ENCODE assay signal across 2 cellular contexts in genomic region chr1:1788646-1789431, GRCh38.
A peak's percentile ranks its signal among the peaks of the same experiment; 100 is the strongest.
TF ChIP-seq lines count a peak whose summit lies in the region.

No MANE protein-coding gene starts in this region.

TF ChIP-seq in HEK293, 187 proteins besides CTCF, POLR2A, EP300 and RAD21 (continued from another document):
- TF ChIP-seq, protein P1, sequence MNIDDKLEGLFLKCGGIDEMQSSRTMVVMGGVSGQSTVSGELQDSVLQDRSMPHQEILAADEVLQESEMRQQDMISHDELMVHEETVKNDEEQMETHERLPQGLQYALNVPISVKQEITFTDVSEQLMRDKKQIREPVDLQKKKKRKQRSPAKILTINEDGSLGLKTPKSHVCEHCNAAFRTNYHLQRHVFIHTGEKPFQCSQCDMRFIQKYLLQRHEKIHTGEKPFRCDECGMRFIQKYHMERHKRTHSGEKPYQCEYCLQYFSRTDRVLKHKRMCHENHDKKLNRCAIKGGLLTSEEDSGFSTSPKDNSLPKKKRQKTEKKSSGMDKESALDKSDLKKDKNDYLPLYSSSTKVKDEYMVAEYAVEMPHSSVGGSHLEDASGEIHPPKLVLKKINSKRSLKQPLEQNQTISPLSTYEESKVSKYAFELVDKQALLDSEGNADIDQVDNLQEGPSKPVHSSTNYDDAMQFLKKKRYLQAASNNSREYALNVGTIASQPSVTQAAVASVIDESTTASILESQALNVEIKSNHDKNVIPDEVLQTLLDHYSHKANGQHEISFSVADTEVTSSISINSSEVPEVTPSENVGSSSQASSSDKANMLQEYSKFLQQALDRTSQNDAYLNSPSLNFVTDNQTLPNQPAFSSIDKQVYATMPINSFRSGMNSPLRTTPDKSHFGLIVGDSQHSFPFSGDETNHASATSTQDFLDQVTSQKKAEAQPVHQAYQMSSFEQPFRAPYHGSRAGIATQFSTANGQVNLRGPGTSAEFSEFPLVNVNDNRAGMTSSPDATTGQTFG (tag by site-specific recombination; IDR thresholded peaks at IDR 0.05; ENCODE audit: borderline replicate concordance) = no peak
- no peak for TF ChIP-seq ZNF174 (tag by site-specific recombination; IDR thresholded peaks at IDR 0.05)
- TF ChIP-seq, protein P2, sequence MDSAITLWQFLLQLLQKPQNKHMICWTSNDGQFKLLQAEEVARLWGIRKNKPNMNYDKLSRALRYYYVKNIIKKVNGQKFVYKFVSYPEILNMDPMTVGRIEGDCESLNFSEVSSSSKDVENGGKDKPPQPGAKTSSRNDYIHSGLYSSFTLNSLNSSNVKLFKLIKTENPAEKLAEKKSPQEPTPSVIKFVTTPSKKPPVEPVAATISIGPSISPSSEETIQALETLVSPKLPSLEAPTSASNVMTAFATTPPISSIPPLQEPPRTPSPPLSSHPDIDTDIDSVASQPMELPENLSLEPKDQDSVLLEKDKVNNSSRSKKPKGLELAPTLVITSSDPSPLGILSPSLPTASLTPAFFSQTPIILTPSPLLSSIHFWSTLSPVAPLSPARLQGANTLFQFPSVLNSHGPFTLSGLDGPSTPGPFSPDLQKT (IDR thresholded peaks at IDR 0.05; ENCODE audit: borderline replicate concordance, low read depth, low read length) = no peak
- TF ChIP-seq ZNF23 (tag by site-specific recombination; IDR thresholded peaks at IDR 0.05; ENCODE audit: borderline replicate concordance) = no peak
- no peak for TF ChIP-seq ZNF48 (tag by site-specific recombination; IDR thresholded peaks at IDR 0.05)
- TF ChIP-seq, protein P3, sequence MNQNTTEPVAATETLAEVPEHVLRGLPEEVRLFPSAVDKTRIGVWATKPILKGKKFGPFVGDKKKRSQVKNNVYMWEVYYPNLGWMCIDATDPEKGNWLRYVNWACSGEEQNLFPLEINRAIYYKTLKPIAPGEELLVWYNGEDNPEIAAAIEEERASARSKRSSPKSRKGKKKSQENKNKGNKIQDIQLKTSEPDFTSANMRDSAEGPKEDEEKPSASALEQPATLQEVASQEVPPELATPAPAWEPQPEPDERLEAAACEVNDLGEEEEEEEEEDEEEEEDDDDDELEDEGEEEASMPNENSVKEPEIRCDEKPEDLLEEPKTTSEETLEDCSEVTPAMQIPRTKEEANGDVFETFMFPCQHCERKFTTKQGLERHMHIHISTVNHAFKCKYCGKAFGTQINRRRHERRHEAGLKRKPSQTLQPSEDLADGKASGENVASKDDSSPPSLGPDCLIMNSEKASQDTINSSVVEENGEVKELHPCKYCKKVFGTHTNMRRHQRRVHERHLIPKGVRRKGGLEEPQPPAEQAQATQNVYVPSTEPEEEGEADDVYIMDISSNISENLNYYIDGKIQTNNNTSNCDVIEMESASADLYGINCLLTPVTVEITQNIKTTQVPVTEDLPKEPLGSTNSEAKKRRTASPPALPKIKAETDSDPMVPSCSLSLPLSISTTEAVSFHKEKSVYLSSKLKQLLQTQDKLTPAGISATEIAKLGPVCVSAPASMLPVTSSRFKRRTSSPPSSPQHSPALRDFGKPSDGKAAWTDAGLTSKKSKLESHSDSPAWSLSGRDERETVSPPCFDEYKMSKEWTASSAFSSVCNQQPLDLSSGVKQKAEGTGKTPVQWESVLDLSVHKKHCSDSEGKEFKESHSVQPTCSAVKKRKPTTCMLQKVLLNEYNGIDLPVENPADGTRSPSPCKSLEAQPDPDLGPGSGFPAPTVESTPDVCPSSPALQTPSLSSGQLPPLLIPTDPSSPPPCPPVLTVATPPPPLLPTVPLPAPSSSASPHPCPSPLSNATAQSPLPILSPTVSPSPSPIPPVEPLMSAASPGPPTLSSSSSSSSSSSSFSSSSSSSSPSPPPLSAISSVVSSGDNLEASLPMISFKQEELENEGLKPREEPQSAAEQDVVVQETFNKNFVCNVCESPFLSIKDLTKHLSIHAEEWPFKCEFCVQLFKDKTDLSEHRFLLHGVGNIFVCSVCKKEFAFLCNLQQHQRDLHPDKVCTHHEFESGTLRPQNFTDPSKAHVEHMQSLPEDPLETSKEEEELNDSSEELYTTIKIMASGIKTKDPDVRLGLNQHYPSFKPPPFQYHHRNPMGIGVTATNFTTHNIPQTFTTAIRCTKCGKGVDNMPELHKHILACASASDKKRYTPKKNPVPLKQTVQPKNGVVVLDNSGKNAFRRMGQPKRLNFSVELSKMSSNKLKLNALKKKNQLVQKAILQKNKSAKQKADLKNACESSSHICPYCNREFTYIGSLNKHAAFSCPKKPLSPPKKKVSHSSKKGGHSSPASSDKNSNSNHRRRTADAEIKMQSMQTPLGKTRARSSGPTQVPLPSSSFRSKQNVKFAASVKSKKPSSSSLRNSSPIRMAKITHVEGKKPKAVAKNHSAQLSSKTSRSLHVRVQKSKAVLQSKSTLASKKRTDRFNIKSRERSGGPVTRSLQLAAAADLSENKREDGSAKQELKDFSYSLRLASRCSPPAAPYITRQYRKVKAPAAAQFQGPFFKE (tag by site-specific recombination; IDR thresholded peaks at IDR 0.05; ENCODE audit: borderline replicate concordance) = no peak

TF ChIP-seq in K562, 482 proteins besides CTCF, POLR2A, EP300 and RAD21 (continued from another document):
- no peak for TF ChIP-seq HINFP (tag; conservative IDR thresholded peaks at IDR 0.05; ENCODE audit: low read depth)
- no peak for TF ChIP-seq ZNF280A (IDR thresholded peaks at IDR 0.05; ENCODE audit: low read depth, partially characterized antibody)
- TF ChIP-seq ZFP1 (CRISPR knock-in tag; IDR thresholded peaks at IDR 0.05) = no peak
- TF ChIP-seq, protein P4, sequence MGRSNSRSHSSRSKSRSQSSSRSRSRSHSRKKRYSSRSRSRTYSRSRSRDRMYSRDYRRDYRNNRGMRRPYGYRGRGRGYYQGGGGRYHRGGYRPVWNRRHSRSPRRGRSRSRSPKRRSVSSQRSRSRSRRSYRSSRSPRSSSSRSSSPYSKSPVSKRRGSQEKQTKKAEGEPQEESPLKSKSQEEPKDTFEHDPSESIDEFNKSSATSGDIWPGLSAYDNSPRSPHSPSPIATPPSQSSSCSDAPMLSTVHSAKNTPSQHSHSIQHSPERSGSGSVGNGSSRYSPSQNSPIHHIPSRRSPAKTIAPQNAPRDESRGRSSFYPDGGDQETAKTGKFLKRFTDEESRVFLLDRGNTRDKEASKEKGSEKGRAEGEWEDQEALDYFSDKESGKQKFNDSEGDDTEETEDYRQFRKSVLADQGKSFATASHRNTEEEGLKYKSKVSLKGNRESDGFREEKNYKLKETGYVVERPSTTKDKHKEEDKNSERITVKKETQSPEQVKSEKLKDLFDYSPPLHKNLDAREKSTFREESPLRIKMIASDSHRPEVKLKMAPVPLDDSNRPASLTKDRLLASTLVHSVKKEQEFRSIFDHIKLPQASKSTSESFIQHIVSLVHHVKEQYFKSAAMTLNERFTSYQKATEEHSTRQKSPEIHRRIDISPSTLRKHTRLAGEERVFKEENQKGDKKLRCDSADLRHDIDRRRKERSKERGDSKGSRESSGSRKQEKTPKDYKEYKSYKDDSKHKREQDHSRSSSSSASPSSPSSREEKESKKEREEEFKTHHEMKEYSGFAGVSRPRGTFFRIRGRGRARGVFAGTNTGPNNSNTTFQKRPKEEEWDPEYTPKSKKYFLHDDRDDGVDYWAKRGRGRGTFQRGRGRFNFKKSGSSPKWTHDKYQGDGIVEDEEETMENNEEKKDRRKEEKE (IDR thresholded peaks at IDR 0.05; ENCODE audit: borderline replicate concordance in 1 of 2, control insufficient read depth in 1 of 2, low read depth in 2 of 2, low read length in 1 of 2) = no peak
- no peak for TF ChIP-seq RFX1 (IDR thresholded peaks at IDR 0.05)
- peak; percentile 16; the same call in 1 of the 2 replicates for TF ChIP-seq USF1 (CRISPR knock-in tag; IDR thresholded peaks at IDR 0.05)
- TF ChIP-seq SMC3 (conservative IDR thresholded peaks at IDR 0.05; ENCODE audit: insufficient read depth, low read depth, low read length) = peak; percentile 37; the same call in 1 of the 2 replicates
- TF ChIP-seq, protein P5, sequence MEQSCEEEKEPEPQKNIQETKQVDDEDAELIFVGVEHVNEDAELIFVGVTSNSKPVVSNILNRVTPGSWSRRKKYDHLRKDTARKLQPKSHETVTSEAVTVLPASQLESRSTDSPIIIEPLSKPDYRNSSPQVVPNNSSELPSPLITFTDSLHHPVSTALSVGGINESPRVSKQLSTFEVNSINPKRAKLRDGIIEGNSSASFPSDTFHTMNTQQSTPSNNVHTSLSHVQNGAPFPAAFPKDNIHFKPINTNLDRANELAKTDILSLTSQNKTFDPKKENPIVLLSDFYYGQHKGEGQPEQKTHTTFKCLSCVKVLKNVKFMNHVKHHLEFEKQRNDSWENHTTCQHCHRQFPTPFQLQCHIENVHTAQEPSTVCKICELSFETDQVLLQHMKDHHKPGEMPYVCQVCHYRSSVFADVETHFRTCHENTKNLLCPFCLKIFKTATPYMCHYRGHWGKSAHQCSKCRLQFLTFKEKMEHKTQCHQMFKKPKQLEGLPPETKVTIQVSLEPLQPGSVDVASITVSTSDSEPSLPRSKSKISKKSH (CRISPR knock-in tag; IDR thresholded peaks at IDR 0.05) = no peak
